ENCODE assay signal across 34 cellular contexts in the genomic region with DNA sequence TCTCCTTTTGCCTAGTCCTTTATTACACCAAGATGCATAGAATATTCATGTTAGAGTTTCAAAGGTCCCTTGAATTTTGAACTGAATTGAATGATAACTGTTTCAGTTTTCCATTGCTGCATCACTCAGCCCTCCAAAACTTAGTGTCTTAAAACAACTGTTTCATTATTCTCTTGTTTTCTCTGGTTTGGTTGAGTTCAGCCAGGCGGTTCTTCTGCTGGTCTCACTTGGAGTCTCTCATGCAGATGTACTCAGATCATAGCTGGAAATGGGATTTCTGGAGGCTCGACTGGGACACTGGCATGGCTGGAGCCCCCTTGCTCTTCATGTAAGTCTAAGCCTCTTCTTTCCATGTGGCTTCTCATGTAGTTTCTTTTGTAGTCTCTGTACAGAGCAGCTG.
"Had no signal": no experiment of that assay in that cellular context is flagged by ENCODE, and none has a peak within 500 bp of the region (broad histone marks: within the 10 kb centered on the region; RNA-seq: fewer than 3 reads in every experiment).

No MANE protein-coding gene starts in this region.

- H3K36me3 ChIP-seq: MG63 had no signal

- H3K4me3 ChIP-seq: MG63 had no signal

- DNase-seq: Karpas-422, Kasumi-1, MG63, MM.1S, MV-4-11, NCI-H1048, NCI-H1092, NCI-H1092 treated with DMSO at 0.1 percent for 48 hours, NCI-H1105, NCI-H1105 treated with DMSO at 0.1 percent for 48 hours, NCI-H1417, NCI-H1417 treated with DMSO at 0.1 percent for 48 hours, NCI-H1436, NCI-H1436 treated with DMSO at 0.1 percent for 48 hours, NCI-H146, NCI-H1694, NCI-H1694 treated with DMSO at 0.1 percent for 48 hours, NCI-H187, NCI-H187 treated with DMSO at 0.1 percent for 48 hours, NCI-H1930, NCI-H2029, NCI-H2029 treated with DMSO at 0.1 percent for 48 hours, NCI-H2081, NCI-H2081 treated with DMSO at 0.1 percent for 48 hours, NCI-H2107, NCI-H2171, NCI-H2171 treated with DMSO at 0.1 percent for 48 hours, NCI-H2227 treated with DMSO at 0.1 percent for 48 hours, NCI-H226, NCI-H345, NCI-H446, NCI-H446 treated with DMSO at 0.1 percent for 48 hours, NCI-H510A, NCI-H510A treated with DMSO at 0.1 percent for 48 hours had no signal

- H3K9me3 ChIP-seq: MG63 had no signal
